ENCODE assay signal across 8 cellular contexts in the genomic region with DNA sequence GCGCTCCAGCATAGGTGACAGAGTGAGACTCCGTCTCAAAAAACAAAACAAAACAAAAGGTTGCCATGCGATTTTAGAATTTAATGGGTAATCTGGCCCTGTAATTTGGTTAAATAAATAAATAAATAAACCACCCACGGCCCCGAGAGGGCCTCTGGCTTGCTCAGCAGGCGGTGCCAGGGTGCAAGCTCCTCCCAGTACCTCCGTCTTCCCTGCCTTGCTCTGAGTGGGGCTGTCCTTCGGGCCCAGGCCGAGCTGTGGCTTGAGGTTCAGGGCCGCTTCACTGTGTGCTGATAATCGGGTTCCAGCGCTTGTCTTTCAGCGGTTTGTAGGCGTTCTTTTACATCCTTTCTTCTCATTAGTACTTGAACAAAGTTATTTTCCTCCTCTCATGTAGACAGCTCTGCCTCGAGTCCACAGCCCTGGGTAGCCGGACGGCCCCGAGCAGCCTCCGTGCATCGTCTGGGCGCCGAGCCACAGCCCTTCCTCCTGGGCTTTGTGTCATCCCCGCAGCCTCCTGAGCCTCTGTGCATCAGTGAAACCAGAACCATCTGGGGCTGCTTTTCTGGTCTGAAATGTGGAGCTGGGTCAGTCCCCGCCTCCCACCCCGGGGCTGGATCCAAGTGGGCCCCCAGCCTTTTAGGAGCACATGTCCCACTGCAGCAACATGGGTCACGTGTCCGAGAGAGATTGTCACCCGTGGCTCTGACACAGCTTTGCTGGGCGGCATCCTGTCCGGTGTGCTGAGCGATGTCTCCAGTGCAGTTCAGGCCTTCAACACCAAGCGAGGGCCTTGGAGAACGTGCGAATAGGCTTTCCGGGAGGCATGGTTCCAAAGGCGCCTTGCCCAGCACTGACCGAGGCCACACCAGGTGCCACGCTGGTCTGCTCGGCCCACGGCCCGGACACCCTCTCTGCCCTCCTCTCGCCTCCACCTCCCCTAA.
A peak's percentile ranks its signal among the peaks of the same experiment; 100 is the strongest.
DNase-seq lines count a peak whose midpoint lies in the region; ATAC-seq and TF ChIP-seq lines count a peak whose summit lies in the region.

No MANE protein-coding gene starts in this region.

- H2BK120ac ChIP-seq in mesenchymal stem cell (ENCODE audit: low read depth, low read length): no peak overlapping the region

- no peak overlapping the region for H2BK5ac ChIP-seq in mesenchymal stem cell (ENCODE audit: low read depth, low read length, poor library complexity, severe bottlenecking)

- H3K9ac ChIP-seq in mesenchymal stem cell (ENCODE audit: low read length): peak overlapping the region; percentile 100

- peak overlapping the region; percentile 29 for H4K91ac ChIP-seq in mesenchymal stem cell (ENCODE audit: low read length)

- H3K9me3 ChIP-seq in mesenchymal stem cell (ENCODE audit: control insufficient read depth, low read length): peaks cover 6% of the 10 kb centered on the region

- H3K14ac ChIP-seq in mesenchymal stem cell (ENCODE audit: low read length in 2 of 2): no peak overlapping the region

- H3K36me3 Mint-ChIP-seq in stimulated activated naive CD8-positive, alpha-beta T cell treated with anti-CD3 and anti-CD28 coated beads, Interleukin-15, Interleukin-2, amounts not matched to agents 100 ng/mL and 50 ng/mL, for 24 hours (ENCODE audit: low read depth): peaks cover 16% of the 10 kb centered on the region

- H3K27ac Mint-ChIP-seq in stimulated activated naive CD8-positive, alpha-beta T cell treated with anti-CD3 and anti-CD28 coated beads, Interleukin-15, Interleukin-2, amounts not matched to agents 100 ng/mL and 50 ng/mL, for 24 hours: peak overlapping the region; percentile 58

- no peak for TF ChIP-seq CTCF in cardiac fibroblast (IDR thresholded peaks at IDR 0.05; ENCODE audit: low read depth, low read length)

- no peak overlapping the region for H3K23ac ChIP-seq in mesenchymal stem cell (ENCODE audit: low read length in 2 of 2)

- peak overlapping the region in 1 of 2 donors; percentile 30 for H3K4me3 ChIP-seq in cardiac fibroblast (replicated peaks in 1 of 2; ENCODE audit: low read depth in 2 of 2, low read length in 2 of 2)
- peak overlapping the region in 1 of 2 experiments; percentile 89 for H3K4me3 ChIP-seq in mesenchymal stem cell (ENCODE audit: insufficient read depth in 1 of 2, low read depth in 1 of 2, low read length in 2 of 2)

- peak overlapping the region; percentile 23 for H3K4me3 Mint-ChIP-seq in stimulated activated naive CD8-positive, alpha-beta T cell treated with anti-CD3 and anti-CD28 coated beads, Interleukin-15, Interleukin-2, amounts not matched to agents 100 ng/mL and 50 ng/mL, for 24 hours

- H2BK15ac ChIP-seq in mesenchymal stem cell (ENCODE audit: low read depth, poor library complexity, severe bottlenecking): no peak overlapping the region

- peak overlapping the region in 1 of 2 experiments; percentile 28 for H2BK12ac ChIP-seq in mesenchymal stem cell (ENCODE audit: low read length in 2 of 2)

- no peaks in the 10 kb centered on the region for H3K27me3 ChIP-seq in mesenchymal stem cell (ENCODE audit: control insufficient read depth in 1 of 2, insufficient read depth in 1 of 2, low read length in 2 of 2)

- ATAC-seq in stimulated activated naive CD8-positive, alpha-beta T cell treated with anti-CD3 and anti-CD28 coated beads, Interleukin-15, Interleukin-2, amounts not matched to agents 100 U/mL and 50 U/mL, for 24 hours: no peak
- ATAC-seq in HG02970 (IDR thresholded peaks at IDR 0.05; ENCODE audit: low FRiP score, unreplicated experiment) (no peak), GM18868 (IDR thresholded peaks at IDR 0.05; ENCODE audit: unreplicated experiment) (no peak)

- 95% methylated on average over 41 of the region's 42 CpGs for WGBS in mesenchymal stem cell

- no peak overlapping the region for H3K18ac ChIP-seq in mesenchymal stem cell (ENCODE audit: low read depth in 1 of 2, low read length in 2 of 2)

- peaks cover 33 to 39% of the 10 kb centered on the region in 2 experiments for H3K36me3 ChIP-seq in mesenchymal stem cell (ENCODE audit: control insufficient read depth in 1 of 2, insufficient read depth in 2 of 2, low read depth in 1 of 2, low read length in 2 of 2)

- no peak overlapping the region for H2AK5ac ChIP-seq in mesenchymal stem cell (ENCODE audit: low read length, severe bottlenecking)

- peaks cover 6% of the 10 kb centered on the region for H3K79me1 ChIP-seq in mesenchymal stem cell (replicated peaks; ENCODE audit: low read length, poor library complexity, severe bottlenecking)

- no peak overlapping the region for H3K4me2 ChIP-seq in mesenchymal stem cell (ENCODE audit: low read length, poor library complexity, severe bottlenecking)

- no peaks in the 10 kb centered on the region for H3K9me3 Mint-ChIP-seq in stimulated activated naive CD8-positive, alpha-beta T cell treated with anti-CD3 and anti-CD28 coated beads, Interleukin-15, Interleukin-2, amounts not matched to agents 100 ng/mL and 50 ng/mL, for 24 hours

- H3K27me3 Mint-ChIP-seq in stimulated activated naive CD8-positive, alpha-beta T cell treated with anti-CD3 and anti-CD28 coated beads, Interleukin-15, Interleukin-2, amounts not matched to agents 100 ng/mL and 50 ng/mL, for 24 hours: no peaks in the 10 kb centered on the region

- H3K4ac ChIP-seq in mesenchymal stem cell (ENCODE audit: low read depth in 1 of 2, low read length in 2 of 2): peak overlapping the region in 1 of 2 experiments; percentile 15

- peaks cover 16% of the 10 kb centered on the region for H3K4me1 ChIP-seq in mesenchymal stem cell (ENCODE audit: control insufficient read depth, insufficient read depth, low read depth, low read length)

- DNase-seq in stimulated activated naive CD8-positive, alpha-beta T cell treated with anti-CD3 and anti-CD28 coated beads, Interleukin-15, Interleukin-2, amounts not matched to agents 100 U/mL and 50 U/mL, for 24 hours: no peak
- peak; percentile 76 to 79 for DNase-seq in cardiac fibroblast (ENCODE audit: low read depth in 2 of 2)
- DNase-seq in mesenchymal stem cell: no peak
- no peak for DNase-seq in islet precursor cell
- no peak for DNase-seq in stimulated activated CD4-positive, alpha-beta T cell treated with anti-CD3 and anti-CD28 coated beads, Interleukin-2, amount 100 ng/mL, for 48 hours

- H3K4me1 Mint-ChIP-seq in stimulated activated naive CD8-positive, alpha-beta T cell treated with anti-CD3 and anti-CD28 coated beads, Interleukin-15, Interleukin-2, amounts not matched to agents 100 ng/mL and 50 ng/mL, for 24 hours (ENCODE audit: low read depth): peaks cover 40% of the 10 kb centered on the region

- H2AFZ ChIP-seq in mesenchymal stem cell (ENCODE audit: low read depth, low read length): no peak overlapping the region

- no peak overlapping the region for H3K27ac ChIP-seq in mesenchymal stem cell (ENCODE audit: low read length, poor library complexity, severe bottlenecking)

- peak overlapping the region; percentile 53 for H4K8ac ChIP-seq in mesenchymal stem cell (ENCODE audit: low read length)

Comparison
In these comparisons a context has a peak if more than half of its experiments do, and no peak if none do; other contexts are left out.
1. DNase-seq: peak in cardiac fibroblast (2 of 2); none in stimulated activated naive CD8-positive, alpha-beta T cell treated with anti-CD3 and anti-CD28 coated beads, Interleukin-15, Interleukin-2, amounts not matched to agents 100 U/mL and 50 U/mL, for 24 hours (single experiment), mesenchymal stem cell (single experiment), islet precursor cell (single experiment) and stimulated activated CD4-positive, alpha-beta T cell treated with anti-CD3 and anti-CD28 coated beads, Interleukin-2, amount 100 ng/mL, for 48 hours (0 of 2).